26 cellular contexts compared by ENCODE assay signal in the genomic region with DNA sequence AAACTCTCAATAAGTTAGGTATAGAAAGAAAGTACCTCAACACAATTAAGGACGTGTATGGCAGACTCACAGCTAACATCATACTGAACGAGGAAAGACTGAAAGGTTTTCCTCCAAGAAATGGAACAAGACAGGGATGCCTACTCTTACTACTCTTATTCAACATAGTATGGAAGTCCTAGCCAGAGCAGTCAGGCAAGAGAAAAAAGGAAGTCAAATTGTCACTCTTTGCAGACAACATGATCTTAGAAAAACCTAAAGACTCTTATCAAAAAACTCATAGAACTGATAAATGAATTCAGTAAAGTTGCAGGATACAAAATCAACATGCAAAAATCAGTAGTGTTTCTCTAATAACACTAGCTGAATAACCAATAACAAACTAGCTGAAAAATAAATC.
"Had no signal": no experiment of that assay in that cellular context is flagged by ENCODE, and none has a peak within 500 bp of the region (broad histone marks: within the 10 kb centered on the region; RNA-seq: fewer than 3 reads in every experiment).

No MANE protein-coding gene starts in this region.

- H3K4me1 ChIP-seq: ascending aorta, colonic mucosa, gastrocnemius medialis, right lobe of liver, uterus had no signal

- H2AFZ ChIP-seq: hepatocyte had no signal

- H3K36me3 ChIP-seq: colonic mucosa, uterus had no signal

- ATAC-seq: activated CD4-positive, alpha-beta T cell treated with anti-CD3 and anti-CD28 coated beads for 36 hours; activated CD8-positive, alpha-beta memory T cell treated with anti-CD3 and anti-CD28 coated beads, Interleukin-2, amount 10 ng/mL, durations not matched to agents 7 days and 5 days; activated CD8-positive, alpha-beta T cell treated with anti-CD3 and anti-CD28 coated beads, Interleukin-2, amount 10 ng/mL, durations not matched to agents 7 days and 5 days; effector memory CD8-positive, alpha-beta T cell; gastrocnemius medialis; left ventricle myocardium superior; mucosa of descending colon; right lobe of liver; stimulated activated naive CD8-positive, alpha-beta T cell treated with anti-CD3 and anti-CD28 coated beads, Interleukin-15, Interleukin-2, amounts not matched to agents 100 U/mL and 50 U/mL, for 24 hours had no signal

- H3K4me2 ChIP-seq: hepatocyte had no signal

- H3K9me3 ChIP-seq: colonic mucosa, gastrocnemius medialis, neutrophil, right lobe of liver, thoracic aorta had no signal

- H3K4me3 ChIP-seq: ascending aorta, cardiac muscle cell, colonic mucosa, dorsolateral prefrontal cortex, hepatocyte, mucosa of descending colon, right lobe of liver, thoracic aorta, uterus had no signal

- H3K27ac ChIP-seq: ascending aorta, cardiac muscle cell, colonic mucosa, gastrocnemius medialis, hepatocyte, neutrophil, right lobe of liver, thoracic aorta, uterus had no signal

- H3K79me2 ChIP-seq: hepatocyte had no signal

- DNase-seq: activated CD4-positive, alpha-beta T cell treated with anti-CD3 and anti-CD28 coated beads for 36 hours; activated CD4-positive, CD25-positive, alpha-beta regulatory T cell; activated CD8-positive, alpha-beta memory T cell treated with anti-CD3 and anti-CD28 coated beads, Interleukin-2, amount 10 ng/mL, durations not matched to agents 7 days and 5 days; activated CD8-positive, alpha-beta T cell treated with anti-CD3 and anti-CD28 coated beads, Interleukin-2, amount 10 ng/mL, durations not matched to agents 7 days and 5 days; activated gamma-delta T cell; activated naive CD4-positive, alpha-beta T cell treated with anti-CD3 and anti-CD28 coated beads, Interleukin-2, amount 10 ng/mL, durations not matched to agents 7 days and 5 days; activated naive CD8-positive, alpha-beta T cell treated with anti-CD3 and anti-CD28 coated beads, Interleukin-2, amount 10 ng/mL, durations not matched to agents 7 days and 5 days; cerebellar nuclear complex; colonic mucosa; dorsolateral prefrontal cortex; effector memory CD8-positive, alpha-beta T cell; erythroblast; gastrocnemius medialis; islet precursor cell; left ventricle myocardium superior; mucosa of descending colon; right lobe of liver; stimulated activated CD4-positive, alpha-beta T cell treated with anti-CD3 and anti-CD28 coated beads, Interleukin-4, amount 100 ng/mL, for 1 hour; stimulated activated naive CD8-positive, alpha-beta T cell treated with anti-CD3 and anti-CD28 coated beads, Interleukin-15, Interleukin-2, amounts not matched to agents 100 U/mL and 50 U/mL, for 24 hours; T1000; uterus had no signal

- H3K27me3 ChIP-seq: ascending aorta, cardiac muscle cell, colonic mucosa, dorsolateral prefrontal cortex, gastrocnemius medialis, hepatocyte, neutrophil, right lobe of liver, uterus had no signal
